8 cellular contexts compared by ENCODE assay signal in the genomic region with DNA sequence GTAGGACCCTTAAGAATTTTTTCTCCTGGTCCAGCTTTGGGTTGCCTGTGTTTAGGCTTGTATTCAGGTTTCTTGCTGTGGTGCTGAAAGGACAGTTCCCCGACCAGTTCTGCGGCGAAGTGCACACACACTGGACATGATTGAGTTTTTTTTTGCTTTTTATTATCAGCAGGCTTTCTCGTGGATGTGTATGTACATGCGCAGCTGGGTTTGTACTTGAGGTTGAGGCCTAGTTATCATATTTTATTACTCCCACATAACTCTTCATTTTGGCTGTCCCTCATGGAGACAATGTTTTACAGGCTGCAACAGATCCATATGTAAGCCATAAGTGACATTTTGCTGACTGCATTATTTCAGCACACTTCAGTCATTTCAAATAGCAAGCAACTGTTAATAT. TPM values are rescaled to one million over a fixed set of nuclear protein-coding genes. Genes with fewer than 3 reads are reported as not detected.
A peak's percentile ranks its signal among the peaks of the same experiment; 100 is the strongest.
DNase-seq lines count a peak whose midpoint lies in the region; ATAC-seq, FAIRE-seq and TF ChIP-seq lines count a peak whose summit lies in the region.

No MANE protein-coding gene starts in this region.

- H3K23me2 ChIP-seq in H9 (ENCODE audit: insufficient read length, low read depth, low read length, poor library complexity, severe bottlenecking), result peaks cover 4% of the 10 kb centered on the region

- H4K20me1 ChIP-seq in H9 (ENCODE audit: control insufficient read depth, insufficient read depth, insufficient read length), result no peaks in the 10 kb centered on the region

- H2BK20ac ChIP-seq in H9 (ENCODE audit: low read depth, low read length, poor library complexity, severe bottlenecking), result no peak overlapping the region

- H3K9me3 Mint-ChIP-seq in nephron progenitor cell (no peaks in the 10 kb centered on the region), H9 (no peaks in the 10 kb centered on the region; a peak in 1 of 5 replicates)

- H2AFZ ChIP-seq in H9 (ENCODE audit: low read length), result no peak overlapping the region

- H3K18ac ChIP-seq in H9 (ENCODE audit: insufficient read length, low read depth, low read length), result no peak overlapping the region

- H4K8ac ChIP-seq in H9 (replicated peaks; ENCODE audit: insufficient read length, low read depth, low read length), result no peak overlapping the region

- H4K5ac ChIP-seq in H9 (ENCODE audit: insufficient read length, low read depth, low read length), result no peak overlapping the region

- H3K79me2 ChIP-seq in H9 (ENCODE audit: insufficient read depth, low read length), result peaks cover 7% of the 10 kb centered on the region; the same call in 1 of the 2 replicates

- H3K4me3 Mint-ChIP-seq in nephron progenitor cell, result peak overlapping the region; percentile 69
- H3K4me3 Mint-ChIP-seq in H9, result peak overlapping the region in 1 of 2 experiments; percentile 89; a peak in 1 of 5 replicates

- no peak overlapping the region for H2BK5ac ChIP-seq in H9 (ENCODE audit: insufficient read length, low read length)

- H4K91ac ChIP-seq in H9 (ENCODE audit: insufficient read length, low read depth, low read length), result no peak overlapping the region

- ATAC-seq in GM21447 (IDR thresholded peaks at IDR 0.05; ENCODE audit: unreplicated experiment), result no peak
- ATAC-seq in HG02852 (IDR thresholded peaks at IDR 0.05; ENCODE audit: unreplicated experiment), result no peak

- no peak overlapping the region for H2BK12ac ChIP-seq in H9 (ENCODE audit: insufficient read length, low read depth, low read length)

- H3K9ac ChIP-seq in H9 (ENCODE audit: extremely low read depth, insufficient read length, low read length) (no peak overlapping the region), kidney (ENCODE audit: low read length in 2 of 2) (no peak overlapping the region)

- DNase-seq in ELF-1 (ENCODE audit: low read depth, low spot score), result peak; percentile 31
- DNase-seq in NB4 (ENCODE audit: low read depth), result peak; percentile 68
- peak; percentile 41 for DNase-seq in bronchial epithelial cell (ENCODE audit: low read depth)
- DNase-seq in nephron progenitor cell, result peak; percentile 67
- no peak for DNase-seq in H9
- DNase-seq in kidney, result no peak

- H3K4me1 ChIP-seq in H9 (ENCODE audit: insufficient read depth, low read length) (peaks cover 2% of the 10 kb centered on the region; the same call in 1 of the 2 replicates), kidney (ENCODE audit: control insufficient read depth in 1 of 2, insufficient read depth in 1 of 2, low read depth in 1 of 2, low read length in 2 of 2) (no peaks in the 10 kb centered on the region)

- H3K4me1 Mint-ChIP-seq in nephron progenitor cell, result peaks cover 15% of the 10 kb centered on the region
- peaks cover 36 to 39% of the 10 kb centered on the region in 2 experiments for H3K4me1 Mint-ChIP-seq in H9

- no CpG with 5 or more reads among the region's 5 CpGs for WGBS in H9 (ENCODE audit: extremely low coverage, insufficient read length, low lambda C conversion rate)

- no peak overlapping the region for H2BK15ac ChIP-seq in H9 (ENCODE audit: low read depth, low read length)

- FAIRE-seq in bronchial epithelial cell (lab: Jason Lieb, UNC) (peak; percentile 68), kidney (lab: Jason Lieb, UNC) (no peak)

- no peak overlapping the region for H3K14ac ChIP-seq in H9 (ENCODE audit: insufficient read depth, low read length)

- TF ChIP-seq CTCF in NB4 (IDR thresholded peaks at IDR 0.05; ENCODE audit: low read depth, low read length) (no peak), bronchial epithelial cell (IDR thresholded peaks at IDR 0.05; ENCODE audit: insufficient read depth, low read length, severe bottlenecking) (no peak), nephron progenitor cell (IDR thresholded peaks at IDR 0.05) (no peak), H9 (conservative IDR thresholded peaks at IDR 0.05) (no peak), kidney (IDR thresholded peaks at IDR 0.05; ENCODE audit: borderline replicate concordance, extremely low read depth, insufficient read depth) (no peak)

- H3K27me3 Mint-ChIP-seq in nephron progenitor cell (ENCODE audit: low read depth, poor library complexity) (peaks cover 42% of the 10 kb centered on the region), H9 (ENCODE audit: low read depth) (peaks cover 18% of the 10 kb centered on the region)

- H3K27ac ChIP-seq in H9 (ENCODE audit: insufficient read length, low read depth, low read length) (no peak overlapping the region), kidney (ENCODE audit: low read depth in 2 of 2, low read length in 2 of 2) (no peak overlapping the region)

- H3K27me3 ChIP-seq in bronchial epithelial cell (ENCODE audit: control insufficient read depth, insufficient read depth, low read length) (peaks cover 18% of the 10 kb centered on the region), H9 (ENCODE audit: insufficient read depth, low read length) (no peaks in the 10 kb centered on the region)

- no peak overlapping the region for H3K27ac Mint-ChIP-seq in nephron progenitor cell
- no peak overlapping the region for H3K27ac Mint-ChIP-seq in H9

- no peak overlapping the region for H2BK120ac ChIP-seq in H9 (ENCODE audit: low read depth, low read length, poor library complexity, severe bottlenecking)

- H3K4me3 ChIP-seq in NB4 (ENCODE audit: low read depth, low read length), result no peak overlapping the region
- H3K4me3 ChIP-seq in bronchial epithelial cell (ENCODE audit: low read depth, low read length), result no peak overlapping the region
- H3K4me3 ChIP-seq in kidney (ENCODE audit: low read length in 2 of 2), result no peak overlapping the region

- intact Hi-C loops in kidney (cut with DNase I), result no loop called here

- TF ChIP-seq POLR2A in NB4 (IDR thresholded peaks at IDR 0.05; ENCODE audit: extremely low read depth, insufficient read length), result no peak

- no peaks in the 10 kb centered on the region for H3K79me1 ChIP-seq in H9 (ENCODE audit: insufficient read depth, low read depth, low read length, poor library complexity, severe bottlenecking)

- H2AK5ac ChIP-seq in H9 (ENCODE audit: insufficient read length, low read length), result no peak overlapping the region

- no peak overlapping the region for H3K23ac ChIP-seq in H9 (ENCODE audit: insufficient read length, low read depth, low read length)

- H3T11ph ChIP-seq in H9 (ENCODE audit: low read length), result no peak overlapping the region

- no peaks in the 10 kb centered on the region for H3K9me3 ChIP-seq in H9 (ENCODE audit: control insufficient read depth, low read depth, low read length)
- H3K9me3 ChIP-seq in kidney (ENCODE audit: control insufficient read depth in 1 of 2, low read length in 2 of 2), result no peaks in the 10 kb centered on the region

- H3K36me3 ChIP-seq in bronchial epithelial cell (ENCODE audit: control insufficient read depth, insufficient read depth, low read length) (no peaks in the 10 kb centered on the region), kidney (ENCODE audit: control insufficient read depth in 1 of 2, insufficient read depth in 2 of 2, low read length in 2 of 2) (no peaks in the 10 kb centered on the region)

- H3K36me3 Mint-ChIP-seq in nephron progenitor cell (ENCODE audit: low read depth) (no peaks in the 10 kb centered on the region), H9 (ENCODE audit: insufficient read depth in 1 of 3, low read depth in 3 of 3) (peaks cover 0 to 6% (median 0%) of the 10 kb centered on the region in 3 experiments; a peak in 3 of 7 replicates)

- no peak overlapping the region for H3K4me2 ChIP-seq in H9 (ENCODE audit: insufficient read depth, insufficient read length, low read length)

- H3K4ac ChIP-seq in H9 (ENCODE audit: low read depth, low read length), result no peak overlapping the region

- no peak overlapping the region for H3K56ac ChIP-seq in H9 (ENCODE audit: insufficient read length, low read depth, low read length)

RNA-seq across cellular contexts. Expression of a gene that starts 2.5 kb away (rescaled TPM):
- total RNA-seq in bronchial epithelial cell, result under 0.01 and 0.77 TPM in 2 replicates
- total RNA-seq in H9 (2021), result 13.7 and 15.2 TPM in 2 replicates
- total RNA-seq in kidney, result 1.4 TPM
- 0.34 TPM for polyA plus RNA-seq in kidney (ENCODE audit: insufficient read depth, low read depth, low replicate concordance)

Comparison
In these comparisons a context has a peak if more than half of its experiments do, and no peak if none do; other contexts are left out.
1. DNase-seq: peak in ELF-1 (single experiment), NB4 (single experiment), bronchial epithelial cell (single experiment) and nephron progenitor cell (single experiment); none in H9 (single experiment) and kidney (single experiment).